ENCODE assay signal across 17 cellular contexts in the genomic region with DNA sequence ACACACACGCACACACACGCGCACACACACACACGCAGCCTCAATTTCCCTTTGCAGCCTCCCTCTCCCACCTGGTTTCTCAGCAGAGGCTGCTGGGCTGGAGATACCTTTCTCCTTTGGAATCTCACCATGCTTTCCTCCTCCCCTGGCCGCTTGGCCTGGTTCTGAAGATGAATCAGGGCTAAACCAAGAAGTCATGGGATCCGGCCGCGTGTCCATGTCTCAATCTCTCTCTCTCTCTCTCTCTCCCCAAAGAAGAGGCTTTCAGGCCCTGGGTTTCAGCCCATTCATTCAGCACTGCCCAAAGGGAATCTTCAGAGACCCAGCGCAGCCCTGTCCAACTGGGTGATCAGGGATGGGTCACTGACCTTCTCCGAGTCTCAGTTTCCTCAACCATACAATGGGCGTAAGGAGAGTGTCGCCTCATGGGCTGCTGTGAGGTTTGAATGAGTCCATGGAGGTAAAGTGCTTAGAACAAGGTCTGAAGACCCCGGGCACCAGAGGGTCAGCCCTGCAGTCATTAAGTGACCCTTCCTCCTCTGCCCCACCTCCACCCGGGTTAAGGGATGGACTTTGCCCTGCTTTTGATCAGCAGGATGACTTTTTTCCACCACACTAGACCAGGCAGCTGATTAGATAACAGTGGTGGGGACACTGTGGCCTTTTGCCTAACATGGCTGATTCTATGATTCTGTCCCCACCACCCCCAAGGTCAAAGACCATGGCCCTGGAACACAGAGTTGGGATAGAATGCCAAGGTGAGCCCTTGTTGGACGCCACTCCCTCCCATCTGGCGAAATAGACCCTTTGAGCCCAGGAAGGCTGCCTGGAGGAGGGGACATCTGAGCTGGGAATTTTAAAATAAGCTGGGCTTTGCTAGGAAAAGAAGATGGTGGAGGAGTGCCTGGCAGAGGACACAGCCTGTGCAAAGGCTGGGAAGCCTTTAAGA.
"Had no signal": no experiment of that assay in that cellular context is flagged by ENCODE, and none has a peak within 500 bp of the region (broad histone marks: within the 10 kb centered on the region; RNA-seq: fewer than 3 reads in every experiment).

No MANE protein-coding gene starts in this region.

- H3K4me3 Mint-ChIP-seq: activated naive CD4-positive, alpha-beta T cell treated with anti-CD3 and anti-CD28 coated beads for 36 hours; activated T-helper 17 cell treated with anti-CD3 and anti-CD28 coated beads, Interleukin-2, amount 50 U/mL, for 72 hours; memory B cell; naive thymus-derived CD4-positive, alpha-beta T cell; stimulated activated naive CD8-positive, alpha-beta T cell treated with anti-CD3 and anti-CD28 coated beads, Interleukin-15, amount 100 ng/mL, for 72 hours had no signal

- H3K27ac ChIP-seq: left lung, neutrophil, upper lobe of right lung had no signal

- ATAC-seq: activated T-helper 17 cell treated with anti-CD3 and anti-CD28 coated beads, Interleukin-2, amount 50 U/mL, for 72 hours; esophagus mucosa; left lung; mucosa of descending colon; naive thymus-derived CD4-positive, alpha-beta T cell; stimulated activated naive CD8-positive, alpha-beta T cell treated with anti-CD3 and anti-CD28 coated beads, Interleukin-15, amount 100 ng/mL, for 72 hours; upper lobe of right lung had no signal

- H3K27me3 Mint-ChIP-seq: activated T-helper 17 cell treated with anti-CD3 and anti-CD28 coated beads, Interleukin-2, amount 50 U/mL, for 72 hours; memory B cell; naive thymus-derived CD4-positive, alpha-beta T cell; stimulated activated naive CD8-positive, alpha-beta T cell treated with anti-CD3 and anti-CD28 coated beads, Interleukin-15, amount 100 ng/mL, for 72 hours had no signal

- H3K4me1 ChIP-seq: left lung, upper lobe of right lung had no signal

- H3K27me3 ChIP-seq: dorsolateral prefrontal cortex, left lung, neutrophil, upper lobe of right lung had no signal

- H3K9me3 ChIP-seq: left lung, mucosa of descending colon, neutrophil, upper lobe of right lung had no signal

- H3K36me3 ChIP-seq: left lung, neutrophil, upper lobe of right lung had no signal

- H3K4me3 ChIP-seq: dorsolateral prefrontal cortex, left lung, mucosa of descending colon, smooth muscle cell, upper lobe of right lung had no signal

- H3K4me2 ChIP-seq: smooth muscle cell had no signal

- DNase-seq: activated CD4-positive, alpha-beta T cell treated with anti-CD3 and anti-CD28 coated beads, Interleukin-2, amount 50 U/mL, for 48 hours; activated CD4-positive, CD25-positive, alpha-beta regulatory T cell treated with anti-CD3 and anti-CD28 coated beads, Interleukin-2, amount 50 U/mL, for 72 hours; activated naive CD4-positive, alpha-beta T cell treated with anti-CD3 and anti-CD28 coated beads for 36 hours; dorsolateral prefrontal cortex; islet precursor cell; mucosa of descending colon; naive thymus-derived CD4-positive, alpha-beta T cell; posterior cingulate gyrus; stimulated activated naive CD8-positive, alpha-beta T cell treated with anti-CD3 and anti-CD28 coated beads, Interleukin-15, amount 100 ng/mL, for 72 hours; T-helper 9 cell; upper lobe of right lung had no signal

- H3K4me1 Mint-ChIP-seq: activated T-helper 17 cell treated with anti-CD3 and anti-CD28 coated beads, Interleukin-2, amount 50 U/mL, for 72 hours; stimulated activated naive CD8-positive, alpha-beta T cell treated with anti-CD3 and anti-CD28 coated beads, Interleukin-15, amount 100 ng/mL, for 72 hours had no signal

- H3K36me3 Mint-ChIP-seq: naive thymus-derived CD4-positive, alpha-beta T cell had no signal

- H3K27ac Mint-ChIP-seq: activated naive CD4-positive, alpha-beta T cell treated with anti-CD3 and anti-CD28 coated beads for 36 hours; activated T-helper 17 cell treated with anti-CD3 and anti-CD28 coated beads, Interleukin-2, amount 50 U/mL, for 72 hours; memory B cell; naive thymus-derived CD4-positive, alpha-beta T cell had no signal
